In genomic region chr10:104314591-104315485, GRCh38 we compare ENCODE assay signal across 1 cellular context.
TF ChIP-seq lines count a peak whose summit lies in the region.

No MANE protein-coding gene starts in this region.

TF ChIP-seq in H1, 55 proteins besides CTCF, POLR2A, EP300 and RAD21:
- TF ChIP-seq CREB1 (IDR thresholded peaks at IDR 0.05) (no peak), ZNF274 (IDR thresholded peaks at IDR 0.05; ENCODE audit: borderline replicate concordance, extremely low read depth, low read length) (no peak), POU5F1 (IDR thresholded peaks at IDR 0.05; ENCODE audit: low read depth, low read length) (no peak), KDM4A (IDR thresholded peaks at IDR 0.05; ENCODE audit: low read depth, low read length, severe bottlenecking) (no peak), TEAD4 (IDR thresholded peaks at IDR 0.05; ENCODE audit: low read depth, low read length) (no peak), JUND (IDR thresholded peaks at IDR 0.05; ENCODE audit: low read length) (no peak), E2F6 (IDR thresholded peaks at IDR 0.05) (no peak), JUN (IDR thresholded peaks at IDR 0.05; ENCODE audit: low read depth, low read length) (no peak), MAFK (IDR thresholded peaks at IDR 0.05; ENCODE audit: low read depth, low read length) (no peak), EZH2 (IDR thresholded peaks at IDR 0.05; ENCODE audit: low read depth, low read length, severe bottlenecking) (no peak), CTBP2 (IDR thresholded peaks at IDR 0.05; ENCODE audit: borderline replicate concordance, insufficient read depth, insufficient read length, low read length) (no peak), EGR1 (IDR thresholded peaks at IDR 0.05; ENCODE audit: borderline replicate concordance, low read depth, low read length) (no peak), BRCA1 (IDR thresholded peaks at IDR 0.05; ENCODE audit: low read depth, low read length) (no peak), NRF1 (IDR thresholded peaks at IDR 0.05; ENCODE audit: low read depth, low read length) (no peak), CHD2 (IDR thresholded peaks at IDR 0.05; ENCODE audit: low read length) (no peak)
TF ChIP-seq in H1: peak in this region for 0.
